Comparison of ENCODE assay signal across 10 cellular contexts in genomic region chr11:44977493-44977984, GRCh38. TPM values are rescaled to one million over a fixed set of nuclear protein-coding genes. Genes with fewer than 3 reads are reported as not detected.
DNase-seq lines count a peak whose midpoint lies in the region; FAIRE-seq and TF ChIP-seq lines count a peak whose summit lies in the region.
"Had no signal": no experiment of that assay in that cellular context is flagged by ENCODE, and none has a peak within 500 bp of the region (broad histone marks: within the 10 kb centered on the region; RNA-seq: fewer than 3 reads in every experiment).

No MANE protein-coding gene starts in this region.

- no peak overlapping the region for H3K23ac ChIP-seq in mesenchymal stem cell (ENCODE audit: low read length in 2 of 2)

- in situ Hi-C loops in astrocyte of the spinal cord (cut with HindIII; ENCODE audit: low sequenced_read_pairs) (no loop called here), GM23248 (cut with MboI) (loop anchor here (5.0 kb wide), 1 partner anchor 50 kb away; no protein-coding TSS in a partner anchor)

- H3K18ac ChIP-seq in mesenchymal stem cell (ENCODE audit: low read depth in 1 of 2, low read length in 2 of 2), result peak overlapping the region; percentile 55 to 91

- POLR2A ChIA-PET in CD4-positive, alpha-beta memory T cell (lab: Charles Lee; ENCODE audit: partially characterized antibody), result interaction anchor here (1.6 kb wide), 1 partner anchor 41 kb away, joined by 3 read pairs; no protein-coding TSS in a partner anchor

- peak overlapping the region; percentile 34 for H4K91ac ChIP-seq in mesenchymal stem cell (ENCODE audit: low read length)

- H2BK15ac ChIP-seq in mesenchymal stem cell (ENCODE audit: low read depth, poor library complexity, severe bottlenecking), result no peak overlapping the region

- H2AK5ac ChIP-seq in mesenchymal stem cell (ENCODE audit: low read length, severe bottlenecking), result no peak overlapping the region

- intact Hi-C loops in CD4-positive, alpha-beta memory T cell (cut with micrococcal nuclease), result no loop called here
- intact Hi-C loops in activated T-helper 1 cell treated with anti-CD3 and anti-CD28 coated beads, Interleukin-12 subunit alpha, Interleukin-12 subunit beta, Interleukin-2, Interleukin-4 antibody, amounts not matched to agents 30 ng/mL and 10 ng/mL and 1 ng/mL, durations not matched to agents 14 hours and 24 hours and 36 hours (cut with micrococcal nuclease), result no loop called here
- intact Hi-C loops in ascending aorta (cut with DNase I), result no loop called here

- H2AFZ ChIP-seq in mesenchymal stem cell (ENCODE audit: low read depth, low read length) (peak overlapping the region; percentile 66), GM23248 (no peak overlapping the region)

- WGBS in mesenchymal stem cell, result 32% methylated on average over 7 of the region's 9 CpGs
- 71 to 77% methylated on average over 9 of the region's 9 CpGs for WGBS in GM23248 (ENCODE audit: low coverage in 1 of 2, low lambda C conversion rate in 2 of 2, missing lambda C conversion rate in 2 of 2), 2 experiments

- peak overlapping the region in 1 of 2 experiments; percentile 77 for H3K4ac ChIP-seq in mesenchymal stem cell (ENCODE audit: low read depth in 1 of 2, low read length in 2 of 2)

- no peaks in the 10 kb centered on the region for H3F3A ChIP-seq in GM23248 (ENCODE audit: insufficient read depth)

- H2BK5ac ChIP-seq in mesenchymal stem cell (ENCODE audit: low read depth, low read length, poor library complexity, severe bottlenecking), result no peak overlapping the region

- H3K14ac ChIP-seq in mesenchymal stem cell (ENCODE audit: low read length in 2 of 2), result peak overlapping the region in 1 of 2 experiments; percentile 71

- H3K4me1 Mint-ChIP-seq in CD4-positive, alpha-beta memory T cell, result peaks cover 9 to 17% (median 13%) of the 10 kb centered on the region in 4 donors
- peaks cover 4% of the 10 kb centered on the region for H3K4me1 Mint-ChIP-seq in activated T-helper 1 cell treated with anti-CD3 and anti-CD28 coated beads, Interleukin-12 subunit alpha, Interleukin-12 subunit beta, Interleukin-2, Interleukin-4 antibody, amounts not matched to agents 30 ng/mL and 10 ng/mL and 1 ng/mL, durations not matched to agents 14 hours and 24 hours and 36 hours (ENCODE audit: low read depth)

- no peak overlapping the region for H3K27ac ChIP-seq in CD4-positive, alpha-beta memory T cell (ENCODE audit: low read depth, low read length)
- H3K27ac ChIP-seq in mesenchymal stem cell (ENCODE audit: low read length, poor library complexity, severe bottlenecking), result no peak overlapping the region
- H3K27ac ChIP-seq in ascending aorta, result no peak overlapping the region
- no peak overlapping the region for H3K27ac ChIP-seq in GM23248
- H3K27ac ChIP-seq: KMS-11 had no signal

- no peaks in the 10 kb centered on the region for H3K36me3 ChIP-seq in CD4-positive, alpha-beta memory T cell (ENCODE audit: insufficient read depth, low read length)
- H3K36me3 ChIP-seq in mesenchymal stem cell (ENCODE audit: control insufficient read depth in 1 of 2, insufficient read depth in 2 of 2, low read depth in 1 of 2, low read length in 2 of 2), result no peaks in the 10 kb centered on the region
- H3K36me3 ChIP-seq in ascending aorta, result no peaks in the 10 kb centered on the region
- no peaks in the 10 kb centered on the region for H3K36me3 ChIP-seq in GM23248 (ENCODE audit: low read depth)

- H3K27me3 Mint-ChIP-seq in CD4-positive, alpha-beta memory T cell, result no peaks in the 10 kb centered on the region
- H3K27me3 Mint-ChIP-seq in activated T-helper 1 cell treated with anti-CD3 and anti-CD28 coated beads, Interleukin-12 subunit alpha, Interleukin-12 subunit beta, Interleukin-2, Interleukin-4 antibody, amounts not matched to agents 30 ng/mL and 10 ng/mL and 1 ng/mL, durations not matched to agents 14 hours and 24 hours and 36 hours (ENCODE audit: insufficient read depth), result peaks cover 2% of the 10 kb centered on the region

- H3K27ac Mint-ChIP-seq in CD4-positive, alpha-beta memory T cell, result no peak overlapping the region
- H3K27ac Mint-ChIP-seq in activated T-helper 1 cell treated with anti-CD3 and anti-CD28 coated beads, Interleukin-12 subunit alpha, Interleukin-12 subunit beta, Interleukin-2, Interleukin-4 antibody, amounts not matched to agents 30 ng/mL and 10 ng/mL and 1 ng/mL, durations not matched to agents 14 hours and 24 hours and 36 hours, result no peak overlapping the region

- FAIRE-seq in HTR-8/SVneo (lab: Jason Lieb, UNC), result peak; percentile 72

- H3K9me2 ChIP-seq in GM23248 (ENCODE audit: insufficient read depth), result no peaks in the 10 kb centered on the region

- H4K20me1 ChIP-seq in GM23248 (ENCODE audit: insufficient read depth), result no peaks in the 10 kb centered on the region

- no peaks in the 10 kb centered on the region for H3K79me2 ChIP-seq in GM23248 (ENCODE audit: insufficient read depth)

- no peaks in the 10 kb centered on the region for H3K9me3 ChIP-seq in CD4-positive, alpha-beta memory T cell (ENCODE audit: control insufficient read depth in 1 of 2, low read length in 2 of 2)
- H3K9me3 ChIP-seq in mesenchymal stem cell (ENCODE audit: control insufficient read depth, low read length) (no peaks in the 10 kb centered on the region), ascending aorta (no peaks in the 10 kb centered on the region), GM23248 (ENCODE audit: low read depth) (no peaks in the 10 kb centered on the region)

- DNase-seq in CD4-positive, alpha-beta memory T cell, result peak in 4 of 5 donors; percentile 16 to 31 (median 22)
- DNase-seq in HTR-8/SVneo (ENCODE audit: insufficient read length, low spot score) (peak; percentile 24), astrocyte of the spinal cord (ENCODE audit: low read depth, low spot score) (no peak), mesenchymal stem cell (peak; percentile 51), ascending aorta (ENCODE audit: low spot score in 2 of 2) (no peak), GM23248 (no peak)
- no peak for DNase-seq in activated T-helper 1 cell treated with anti-CD3 and anti-CD28 coated beads, Interleukin-12 subunit alpha, Interleukin-12 subunit beta, Interleukin-2, Interleukin-4 antibody, amounts not matched to agents 30 ng/mL and 10 ng/mL and 1 ng/mL, durations not matched to agents 14 hours and 24 hours and 36 hours (ENCODE audit: low spot score)
- DNase-seq in stimulated activated CD4-positive, alpha-beta T cell treated with anti-CD3 and anti-CD28 coated beads, Interleukin-1b, Interleukin-23, amount 100 ng/mL, for 48 hours, result no peak
- DNase-seq: activated CD8-positive, alpha-beta memory T cell treated with anti-CD3 and anti-CD28 coated beads, Interleukin-2, amount 50 U/mL, for 48 hours had no signal

- peaks cover 46% of the 10 kb centered on the region for H3K4me1 ChIP-seq in CD4-positive, alpha-beta memory T cell (ENCODE audit: insufficient read depth, low read length)
- peaks cover 15% of the 10 kb centered on the region for H3K4me1 ChIP-seq in mesenchymal stem cell (ENCODE audit: control insufficient read depth, insufficient read depth, low read depth, low read length)
- peaks cover 0 to 8% of the 10 kb centered on the region in 2 donors for H3K4me1 ChIP-seq in ascending aorta
- no peaks in the 10 kb centered on the region for H3K4me1 ChIP-seq in GM23248 (ENCODE audit: insufficient read depth)

- H2BK120ac ChIP-seq in mesenchymal stem cell (ENCODE audit: low read depth, low read length), result no peak overlapping the region

- H2BK12ac ChIP-seq in mesenchymal stem cell (ENCODE audit: low read length in 2 of 2), result peak overlapping the region in 1 of 2 experiments; percentile 87

- no peaks in the 10 kb centered on the region for H3K79me1 ChIP-seq in mesenchymal stem cell (replicated peaks; ENCODE audit: low read length, poor library complexity, severe bottlenecking)

- H3K9ac ChIP-seq in mesenchymal stem cell (ENCODE audit: low read length) (no peak overlapping the region), GM23248 (no peak overlapping the region)
- H3K9ac ChIP-seq: KMS-11 had no signal

- H3K4me2 ChIP-seq in mesenchymal stem cell (ENCODE audit: low read length, poor library complexity, severe bottlenecking) (no peak overlapping the region), GM23248 (ENCODE audit: unreplicated experiment) (no peak overlapping the region)
- H3K4me2 ChIP-seq: KMS-11 had no signal

- peak; percentile 13 for TF ChIP-seq CTCF in astrocyte of the spinal cord (IDR thresholded peaks at IDR 0.05; ENCODE audit: low read depth, low read length)
- no peak for TF ChIP-seq CTCF in ascending aorta (IDR thresholded peaks at IDR 0.05)

- CTCF ChIA-PET in CD4-positive, alpha-beta memory T cell (lab: Charles Lee; ENCODE audit: partially characterized antibody), result interaction anchor here (1.7 to 2.2 kb wide), 2 partner anchors 41 to 126 kb away, joined by 6 to 14 read pairs; no protein-coding TSS in a partner anchor

- H3K4me3 Mint-ChIP-seq in CD4-positive, alpha-beta memory T cell, result peak overlapping the region in 1 of 8 donors; percentile 37
- no peak overlapping the region for H3K4me3 Mint-ChIP-seq in activated T-helper 1 cell treated with anti-CD3 and anti-CD28 coated beads, Interleukin-12 subunit alpha, Interleukin-12 subunit beta, Interleukin-2, Interleukin-4 antibody, amounts not matched to agents 30 ng/mL and 10 ng/mL and 1 ng/mL, durations not matched to agents 14 hours and 24 hours and 36 hours

- H3K4me3 ChIP-seq in CD4-positive, alpha-beta memory T cell (ENCODE audit: low read length in 2 of 2), result peak overlapping the region in 1 of 2 donors; percentile 7
- H3K4me3 ChIP-seq in astrocyte of the spinal cord (ENCODE audit: low read depth, low read length) (no peak overlapping the region), mesenchymal stem cell (ENCODE audit: insufficient read depth in 1 of 2, low read depth in 1 of 2, low read length in 2 of 2) (no peak overlapping the region), ascending aorta (no peak overlapping the region), GM23248 (no peak overlapping the region)

- no peaks in the 10 kb centered on the region for H3K27me3 ChIP-seq in CD4-positive, alpha-beta memory T cell (ENCODE audit: insufficient read depth, low read length)
- peaks cover 24 to 59% of the 10 kb centered on the region in 2 experiments for H3K27me3 ChIP-seq in mesenchymal stem cell (ENCODE audit: control insufficient read depth in 1 of 2, insufficient read depth in 1 of 2, low read length in 2 of 2)
- no peaks in the 10 kb centered on the region for H3K27me3 ChIP-seq in ascending aorta
- peaks cover 7% of the 10 kb centered on the region for H3K27me3 ChIP-seq in GM23248 (replicated peaks; ENCODE audit: insufficient read depth)

- H3K36me3 Mint-ChIP-seq in CD4-positive, alpha-beta memory T cell, result no peaks in the 10 kb centered on the region
- no peaks in the 10 kb centered on the region for H3K36me3 Mint-ChIP-seq in activated T-helper 1 cell treated with anti-CD3 and anti-CD28 coated beads, Interleukin-12 subunit alpha, Interleukin-12 subunit beta, Interleukin-2, Interleukin-4 antibody, amounts not matched to agents 30 ng/mL and 10 ng/mL and 1 ng/mL, durations not matched to agents 14 hours and 24 hours and 36 hours (ENCODE audit: low read depth)

- H3K9me3 Mint-ChIP-seq in CD4-positive, alpha-beta memory T cell, result no peaks in the 10 kb centered on the region
- H3K9me3 Mint-ChIP-seq in activated T-helper 1 cell treated with anti-CD3 and anti-CD28 coated beads, Interleukin-12 subunit alpha, Interleukin-12 subunit beta, Interleukin-2, Interleukin-4 antibody, amounts not matched to agents 30 ng/mL and 10 ng/mL and 1 ng/mL, durations not matched to agents 14 hours and 24 hours and 36 hours, result no peaks in the 10 kb centered on the region

- peak overlapping the region; percentile 49 for H4K8ac ChIP-seq in mesenchymal stem cell (ENCODE audit: low read length)

RNA-seq across cellular contexts. Expression of gene TP53I11, which starts 26.9 kb away (rescaled TPM):
- 1 to 10 TPM; 4.0 to 7.0 TPM for total RNA-seq in CD4-positive, alpha-beta memory T cell
- polyA plus RNA-seq in CD4-positive, alpha-beta memory T cell, result 1 to 10 TPM; 1.1 to 6.2 TPM
- 235 TPM for polyA plus RNA-seq in mesenchymal stem cell (2013, experiment 1 of 2)
- polyA plus RNA-seq in mesenchymal stem cell (2013, experiment 2 of 2), result 235 TPM
- 5.7 TPM in 2 replicates for total RNA-seq in activated T-helper 1 cell treated with anti-CD3 and anti-CD28 coated beads, Interleukin-12 subunit alpha, Interleukin-12 subunit beta, Interleukin-2, Interleukin-4 antibody, amounts not matched to agents 30 ng/mL and 10 ng/mL and 1 ng/mL, durations not matched to agents 14 hours and 24 hours and 36 hours
- 266 TPM for total RNA-seq in ascending aorta
- total RNA-seq in GM23248 (2014; rRNA removed; shearing (Covaris generic)), result 59.9 and 66.5 TPM in 2 replicates
- polyA plus RNA-seq in GM23248 (2016; fragmentation: Nextera tagmentation; extraction: Ambion mirVana), result 117 and 118 TPM in 2 replicates

Comparison
In these comparisons a context has a peak if more than half of its experiments do, and no peak if none do; other contexts are left out.
1. DNase-seq: peak in CD4-positive, alpha-beta memory T cell (4 of 5), HTR-8/SVneo (single experiment) and mesenchymal stem cell (single experiment); none in astrocyte of the spinal cord (single experiment), activated T-helper 1 cell treated with anti-CD3 and anti-CD28 coated beads, Interleukin-12 subunit alpha, Interleukin-12 subunit beta, Interleukin-2, Interleukin-4 antibody, amounts not matched to agents 30 ng/mL and 10 ng/mL and 1 ng/mL, durations not matched to agents 14 hours and 24 hours and 36 hours (single experiment), ascending aorta (0 of 2), stimulated activated CD4-positive, alpha-beta T cell treated with anti-CD3 and anti-CD28 coated beads, Interleukin-1b, Interleukin-23, amount 100 ng/mL, for 48 hours (single experiment) and GM23248 (single experiment).